ENCODE assay signal across 8 cellular contexts in genomic region chrX:48957477-48957826, GRCh38. TPM values are rescaled to one million over a fixed set of nuclear protein-coding genes. Genes with fewer than 3 reads are reported as not detected.
DNase-seq lines count a peak whose midpoint lies in the region; ATAC-seq and TF ChIP-seq lines count a peak whose summit lies in the region.

Gene OTUD5, minus strand, starts transcription at chrX:48957607. Its CDS starts 37 bp downstream, at chrX:48957570.

- H3F3A ChIP-seq in GM23338 (replicated peaks; ENCODE audit: low read depth) (no peaks in the 10 kb centered on the region), MM.1S (ENCODE audit: insufficient read depth, low read length) (peaks cover 3% of the 10 kb centered on the region)

- H3K4me1 ChIP-seq in GM23338 (ENCODE audit: insufficient read depth) (no peaks in the 10 kb centered on the region), MM.1S (ENCODE audit: low read length) (peaks cover 33% of the 10 kb centered on the region), right lobe of liver (peaks cover 0 to 6% (median 0%) of the 10 kb centered on the region in 4 donors)

- H3K9ac ChIP-seq in MM.1S (ENCODE audit: low read length) = peak within 1 kb of the TSS; percentile 92

- H3K36me3 ChIP-seq in GM23338 (ENCODE audit: insufficient read depth) = no peaks in the 10 kb centered on the region
- no peaks in the 10 kb centered on the region for H3K36me3 ChIP-seq in MM.1S (replicated peaks; ENCODE audit: insufficient read depth, low read length)
- peaks cover 0 to 5% (median 0%) of the 10 kb centered on the region in 4 donors for H3K36me3 ChIP-seq in right lobe of liver

- H3K27ac ChIP-seq in GM23338 (ENCODE audit: low read depth) = peak within 1 kb of the TSS; percentile 97
- peak within 1 kb of the TSS; percentile 100 for H3K27ac ChIP-seq in MM.1S (ENCODE audit: low read length)
- peak within 1 kb of the TSS; percentile 90 to 95 (median 92) for H3K27ac ChIP-seq in right lobe of liver

- ATAC-seq in GM23338 (peak; percentile 51), WTC11 (peak; percentile 24), right lobe of liver (peak in 2 of 4 donors; percentile 1 to 2)

- no peak for TF ChIP-seq POLR2A in right lobe of liver (IDR thresholded peaks at IDR 0.05)

- H3K27me3 Mint-ChIP-seq in GM23338 (ENCODE audit: insufficient read depth, low read depth, poor library complexity) = peaks cover 14% of the 10 kb centered on the region
- H3K27me3 Mint-ChIP-seq in WTC11 (ENCODE audit: low read depth) = no peaks in the 10 kb centered on the region

- peaks cover 11% of the 10 kb centered on the region; the same call in 2 of the 3 replicates for H3K4me1 Mint-ChIP-seq in GM23338
- H3K4me1 Mint-ChIP-seq in WTC11 = peaks cover 11% of the 10 kb centered on the region; the same call in 1 of the 2 replicates

- intact Hi-C loops in right lobe of liver (cut with DNase I) = loop anchor here in 1 of 2 donors (10.0 kb wide), 1 partner anchor 53 kb away; no protein-coding TSS in a partner anchor

- H3K79me2 ChIP-seq in GM23338 (replicated peaks; ENCODE audit: insufficient read depth) (peaks cover 45% of the 10 kb centered on the region), MM.1S (ENCODE audit: low read length) (peaks cover 51% of the 10 kb centered on the region)

- in situ Hi-C loops in G401 (cut with HindIII; ENCODE audit: low sequenced_read_pairs) = no loop called here

- CTCF ChIA-PET in WTC11 (lab: Charles Lee) = interaction anchor here (1.6 to 1.9 kb wide), 2 partner anchors 14 to 38 kb away, joined by 3 to 17 read pairs; partner anchors contain the start of gene KCND1

- H4K20me1 ChIP-seq in GM23338 (replicated peaks; ENCODE audit: insufficient read depth) (no peaks in the 10 kb centered on the region; the same call in none of the 2 replicates), MM.1S (ENCODE audit: insufficient read depth, low read length) (no peaks in the 10 kb centered on the region)

- TF ChIP-seq CTCF in GM23338 (conservative IDR thresholded peaks at IDR 0.05; ENCODE audit: low read depth in 2 of 2) (no peak), MM.1S (IDR thresholded peaks at IDR 0.05; ENCODE audit: low read length) (no peak), WTC11 (IDR thresholded peaks at IDR 0.05) (no peak), choroid plexus epithelial cell (conservative IDR thresholded peaks at IDR 0.05; ENCODE audit: low read depth, low read length) (no peak), right lobe of liver (IDR thresholded peaks at IDR 0.05) (no peak)

- POLR2A ChIA-PET in WTC11 (lab: Charles Lee) = interaction anchor here (1.0 kb wide), 1 partner anchor 14 kb away, joined by 4 read pairs; the partner anchor contains the start of gene KCND1

- H3K36me3 Mint-ChIP-seq in GM23338 (ENCODE audit: low read depth) = peaks cover 14% of the 10 kb centered on the region; the same call in 2 of the 3 replicates
- H3K36me3 Mint-ChIP-seq in WTC11 = peaks cover 11% of the 10 kb centered on the region; the same call in 1 of the 2 replicates

- H3K27ac Mint-ChIP-seq in GM23338 (peak within 1 kb of the TSS; percentile 100), WTC11 (peak within 1 kb of the TSS; percentile 100)

- H3K9me2 ChIP-seq in GM23338 (ENCODE audit: insufficient read depth) (no peaks in the 10 kb centered on the region), MM.1S (replicated peaks; ENCODE audit: insufficient read depth, low read length) (no peaks in the 10 kb centered on the region)

- 31% methylated on average over 9 of the region's 53 CpGs for WGBS in right lobe of liver (ENCODE audit: insufficient coverage, low coverage, low lambda C conversion rate, missing lambda C conversion rate)

- no peaks in the 10 kb centered on the region for H3K9me3 Mint-ChIP-seq in GM23338
- no peaks in the 10 kb centered on the region for H3K9me3 Mint-ChIP-seq in WTC11

- H3K4me2 ChIP-seq in GM23338 = peak within 1 kb of the TSS; percentile 77
- peak within 1 kb of the TSS; percentile 86 for H3K4me2 ChIP-seq in MM.1S (ENCODE audit: low read depth, low read length)

- H3K4me3 ChIP-seq in GM23338 (peak within 1 kb of the TSS; percentile 78), MM.1S (ENCODE audit: low read length) (peak within 1 kb of the TSS; percentile 85), choroid plexus epithelial cell (ENCODE audit: low read depth, low read length) (peak within 1 kb of the TSS; percentile 70), right lobe of liver (peak within 1 kb of the TSS; percentile 55 to 70 (median 63))

- no peak within 1 kb of the TSS for H2AFZ ChIP-seq in GM23338
- H2AFZ ChIP-seq in MM.1S (ENCODE audit: low read length) = peak within 1 kb of the TSS; percentile 23; the same call in 1 of the 2 replicates

- DNase-seq in G401 (ENCODE audit: low spot score) = peak; percentile 54
- peak; percentile 70 for DNase-seq in GM23338 (ENCODE audit: low spot score)
- no peak for DNase-seq in MM.1S
- DNase-seq in WTC11 (ENCODE audit: low spot score) = no peak
- no peak for DNase-seq in choroid plexus epithelial cell (ENCODE audit: low read depth)
- DNase-seq in right lobe of liver = peak in 1 of 3 donors; percentile 64
- peak; percentile 36 to 49 (median 48) for DNase-seq in stimulated activated CD4-positive, alpha-beta T cell treated with anti-CD3 and anti-CD28 coated beads, TNF-alpha, amount 100 ng/mL, for 1 hour (ENCODE audit: low read depth in 3 of 3, low spot score in 1 of 3)
- DNase-seq in cortex of kidney (lab: John Stamatoyannopoulos, UW) = no peak

- H3K9me3 ChIP-seq in MM.1S (replicated peaks; ENCODE audit: insufficient read depth, low read length) = no peaks in the 10 kb centered on the region
- no peaks in the 10 kb centered on the region for H3K9me3 ChIP-seq in right lobe of liver

- H3K27me3 ChIP-seq in GM23338 (ENCODE audit: insufficient read depth) (no peaks in the 10 kb centered on the region), MM.1S (replicated peaks; ENCODE audit: insufficient read depth, low read length) (no peaks in the 10 kb centered on the region), right lobe of liver (no peaks in the 10 kb centered on the region)

- H3K4me3 Mint-ChIP-seq in GM23338 (peak within 1 kb of the TSS; percentile 99), WTC11 (peak within 1 kb of the TSS; percentile 99)

TF ChIP-seq in GM23338, 12 proteins besides CTCF, POLR2A, EP300 and RAD21:
- TF ChIP-seq JUNB (IDR thresholded peaks at IDR 0.05; ENCODE audit: unreplicated experiment) (no peak), POLR2AphosphoS5 (IDR thresholded peaks at IDR 0.05; ENCODE audit: low read depth) (0 out of 2 replicates have a peak, but pooled peaks have one; percentile 12)

TF ChIP-seq in WTC11, 78 proteins besides CTCF, POLR2A, EP300 and RAD21:
- TF ChIP-seq ZNF671 (CRISPR knock-in tag; IDR thresholded peaks at IDR 0.05) (no peak), CREB1 (CRISPR knock-in tag; IDR thresholded peaks at IDR 0.05) (no peak), TP53 (CRISPR knock-in tag; IDR thresholded peaks at IDR 0.05) (no peak), HMGA2 (CRISPR knock-in tag; IDR thresholded peaks at IDR 0.05) (no peak), E2F5 (CRISPR knock-in tag; IDR thresholded peaks at IDR 0.05) (no peak), GTF2I (CRISPR knock-in tag; conservative IDR thresholded peaks at IDR 0.05) (no peak), CDX4 (CRISPR knock-in tag; IDR thresholded peaks at IDR 0.05; ENCODE audit: borderline replicate concordance) (no peak), ZBTB21 (CRISPR knock-in tag; IDR thresholded peaks at IDR 0.05; ENCODE audit: borderline replicate concordance) (no peak), CREM (CRISPR knock-in tag; IDR thresholded peaks at IDR 0.05) (no peak), FOXJ3 (CRISPR knock-in tag; IDR thresholded peaks at IDR 0.05; ENCODE audit: borderline replicate concordance) (no peak), TEAD4 (CRISPR knock-in tag; IDR thresholded peaks at IDR 0.05) (no peak), SMAD4 (CRISPR knock-in tag; IDR thresholded peaks at IDR 0.05) (no peak), NFATC4 (CRISPR knock-in tag; IDR thresholded peaks at IDR 0.05) (no peak)
TF ChIP-seq in WTC11: peak in this region for 0.

RNA-seq across cellular contexts. Expression of gene OTUD5, which starts in this region (rescaled TPM):
- 70.5 and 75.2 TPM in 2 replicates for total RNA-seq in G401 (2014; rRNA removed; shearing (Covaris generic))
- total RNA-seq in GM23338 (2014; rRNA removed; shearing (Covaris generic)) = 45.4 and 56.5 TPM in 2 replicates
- polyA plus RNA-seq in GM23338 (2016; fragmentation: Nextera tagmentation; extraction: Ambion mirVana) = 23.5 and 28.7 TPM in 2 replicates
- total RNA-seq in WTC11 (2021) (50.9 to 52.6 TPM (median 51.1 TPM) in 3 replicates), right lobe of liver (10 to 100 TPM; 14.4 to 24.1 (median 21.6) TPM)

Comparison
In these comparisons a context has a peak if more than half of its experiments do, and no peak if none do; other contexts are left out.
1. DNase-seq: peak in G401 (single experiment), GM23338 (single experiment) and stimulated activated CD4-positive, alpha-beta T cell treated with anti-CD3 and anti-CD28 coated beads, TNF-alpha, amount 100 ng/mL, for 1 hour (3 of 3); none in MM.1S (single experiment), WTC11 (single experiment), choroid plexus epithelial cell (single experiment) and cortex of kidney (single experiment).
2. Peak in every context shown above with its lines, with median percentiles within 50 percentile points of each other: H3K27ac ChIP-seq and H3K4me3 ChIP-seq.